In genomic region chr7:135211179-135211945, GRCh38 we compare ENCODE assay signal across 1 cellular context.
A peak's percentile ranks its signal among the peaks of the same experiment; 100 is the strongest.
TF ChIP-seq lines count a peak whose summit lies in the region.

Gene WDR91, minus strand, starts transcription at chr7:135211526. Its CDS starts 24 bp downstream, at chr7:135211502.

TF ChIP-seq in K562, 482 proteins besides CTCF, POLR2A, EP300 and RAD21 (continued from another document and continues in another):
- no peak for TF ChIP-seq CHD7 (IDR thresholded peaks at IDR 0.05; ENCODE audit: low read depth, low read length)
- no peak for TF ChIP-seq CBX3 (IDR thresholded peaks at IDR 0.05; ENCODE audit: borderline replicate concordance in 1 of 2, low read length in 2 of 2)
- no peak for TF ChIP-seq ZNF354B (CRISPR knock-in tag; IDR thresholded peaks at IDR 0.05)
- TF ChIP-seq ZNF384 (IDR thresholded peaks at IDR 0.05; ENCODE audit: low read depth, low read length): no peak
- no peak for TF ChIP-seq ZEB2 (IDR thresholded peaks at IDR 0.05)
- peak; percentile 39 for TF ChIP-seq U2AF1 (optimal IDR thresholded peaks at IDR 0.05; ENCODE audit: low read depth, low read length)
- peak; percentile 9; the same call in 1 of the 2 replicates for TF ChIP-seq MTA3 (IDR thresholded peaks at IDR 0.05; ENCODE audit: borderline replicate concordance)
- peak; percentile 56; the same call in 1 of the 2 replicates for TF ChIP-seq ZNF165 (CRISPR knock-in tag; IDR thresholded peaks at IDR 0.05; ENCODE audit: borderline replicate concordance)
- TF ChIP-seq MLX (CRISPR knock-in tag; conservative IDR thresholded peaks at IDR 0.05): peak in 1 of 2 experiments; percentile 46; a peak in 1 of 4 replicates
- TF ChIP-seq ZNF609 (CRISPR knock-in tag; IDR thresholded peaks at IDR 0.05; ENCODE audit: borderline replicate concordance): no peak
- no peak for TF ChIP-seq PATZ1 (CRISPR knock-in tag; IDR thresholded peaks at IDR 0.05; ENCODE audit: borderline replicate concordance)
- no peak for TF ChIP-seq FOXM1 (IDR thresholded peaks at IDR 0.05; ENCODE audit: low read depth)
- peak; percentile 94 for TF ChIP-seq FOXM1 (CRISPR knock-in tag; IDR thresholded peaks at IDR 0.05; ENCODE audit: low read depth)
- peak; percentile 93 for TF ChIP-seq TAF7 (tag; IDR thresholded peaks at IDR 0.05)
- TF ChIP-seq MLLT1 (IDR thresholded peaks at IDR 0.05): no peak; a peak in 1 of 4 replicates
- TF ChIP-seq ZNF780A (CRISPR knock-in tag; IDR thresholded peaks at IDR 0.05): no peak
- no peak for TF ChIP-seq TSHZ1 (CRISPR knock-in tag; IDR thresholded peaks at IDR 0.05)
- peak; percentile 98 for TF ChIP-seq RBBP5 (IDR thresholded peaks at IDR 0.05; ENCODE audit: borderline replicate concordance, insufficient read depth, low read length, poor library complexity, severe bottlenecking)
- peak; percentile 52; the same call in 1 of the 2 replicates for TF ChIP-seq MYNN (IDR thresholded peaks at IDR 0.05)
- TF ChIP-seq MYNN (CRISPR knock-in tag; IDR thresholded peaks at IDR 0.05): no peak
- TF ChIP-seq ZNF551 (CRISPR knock-in tag; IDR thresholded peaks at IDR 0.05): no peak
- TF ChIP-seq LEF1 (IDR thresholded peaks at IDR 0.05): no peak
- TF ChIP-seq NONO (IDR thresholded peaks at IDR 0.05; ENCODE audit: low read depth in 2 of 2, low read length in 1 of 2): peak in 1 of 2 experiments; percentile 39; a peak in 2 of 4 replicates
- TF ChIP-seq FIP1L1 (IDR thresholded peaks at IDR 0.05; ENCODE audit: low read depth, low read length, poor library complexity, severe bottlenecking): no peak
- TF ChIP-seq ZNF511 (CRISPR knock-in tag; IDR thresholded peaks at IDR 0.05): peak; percentile 75; the same call in 1 of the 2 replicates
- TF ChIP-seq RBM14 (IDR thresholded peaks at IDR 0.05; ENCODE audit: borderline replicate concordance, insufficient read depth, low read depth, low read length): no peak
